21 cellular contexts compared by ENCODE assay signal in the genomic region with DNA sequence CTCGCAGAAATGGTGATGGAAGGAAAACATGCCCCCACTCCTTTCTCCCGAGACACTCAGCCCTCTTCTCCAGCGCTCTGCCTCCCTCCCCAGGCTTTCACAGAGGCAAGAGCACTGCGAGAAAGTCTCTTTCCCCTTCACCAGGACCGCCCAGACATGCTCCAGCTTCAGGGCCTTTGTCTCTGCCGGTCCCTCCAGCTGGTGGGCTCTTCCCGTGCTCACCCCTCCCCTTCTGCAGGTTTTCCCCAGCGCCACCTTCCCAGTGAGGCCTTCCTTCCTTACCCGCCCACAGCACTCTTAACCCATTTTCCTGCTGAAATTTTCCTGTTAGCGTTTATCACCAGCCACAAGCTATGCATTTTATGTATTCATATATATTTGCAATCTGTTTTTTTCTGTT.
"Had no signal": no experiment of that assay in that cellular context is flagged by ENCODE, and none has a peak within 500 bp of the region (broad histone marks: within the 10 kb centered on the region; RNA-seq: fewer than 3 reads in every experiment).

No MANE protein-coding gene starts in this region.

- H3K4me3 ChIP-seq: dorsolateral prefrontal cortex, heart right ventricle, left ventricle myocardium inferior, lower lobe of right lung, spleen, tibial artery had no signal

- FAIRE-seq: endometrium, frontal cortex, keratinocyte had no signal

- ATAC-seq: esophagus mucosa; heart right ventricle; left cardiac atrium; lower lobe of right lung; natural killer cell treated with Interleukin-12 subunit alpha and Interleukin-12 subunit beta and Interleukin-15 and Interleukin-18, amount 100 ng/mL, for 72 hours; sciatic nerve; stimulated activated memory B cell treated with anti-CD40 and anti-IgM and Interleukin-4, amounts not matched to agents 10 μg/mL and 1 μg/mL and 100 μg/mL, for 72 hours had no signal

- H3K36me3 ChIP-seq: heart right ventricle, left ventricle myocardium inferior, lower lobe of right lung, spleen, tibial artery had no signal

- H3K9me3 ChIP-seq: heart right ventricle, left ventricle myocardium inferior, lower lobe of right lung, spleen, tibial artery had no signal

- H3K4me1 ChIP-seq: heart right ventricle, left ventricle myocardium inferior, lower lobe of right lung, spleen, tibial artery had no signal

- DNase-seq: cortex of kidney; dorsolateral prefrontal cortex; effector CD8-positive, alpha-beta T cell; heart right ventricle; hypothalamus; left cardiac atrium; left ventricle myocardium inferior; lower lobe of right lung; midbrain; spleen; stimulated activated CD4-positive, alpha-beta T cell treated with anti-CD3 and anti-CD28 coated beads, Interleukin-15, amount 100 ng/mL, for 24 hours; stimulated activated CD4-positive, alpha-beta T cell treated with anti-CD3 and anti-CD28 coated beads, Interleukin-1b, Interleukin-23, amount 100 ng/mL, for 48 hours; stimulated activated CD4-positive, alpha-beta T cell treated with anti-CD3 and anti-CD28 coated beads, Interleukin-4, amount 100 ng/mL, for 24 hours; tibial artery had no signal

- H3K27ac ChIP-seq: dorsolateral prefrontal cortex, heart right ventricle, left ventricle myocardium inferior, lower lobe of right lung, spleen, tibial artery had no signal
